ENCODE assay signal across 16 cellular contexts in the genomic region with DNA sequence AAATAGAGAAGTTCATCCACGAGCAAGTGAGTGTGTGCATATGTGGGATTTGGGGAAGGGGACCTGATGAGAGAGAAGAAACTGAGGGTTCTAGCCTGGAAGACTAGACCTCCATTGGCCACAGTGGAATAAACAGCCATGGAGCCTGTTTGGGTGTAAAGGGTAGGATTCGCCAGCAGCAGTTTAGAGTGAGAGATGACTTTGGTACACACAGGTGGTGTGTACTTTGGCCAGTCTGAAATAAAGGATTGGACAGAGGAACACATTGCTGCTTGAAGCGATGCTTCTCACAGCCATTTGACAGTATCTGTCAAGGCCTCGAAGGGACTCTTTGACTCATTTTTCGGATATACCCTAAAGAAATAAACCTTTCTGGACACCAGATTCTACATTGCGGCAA.
"Had no signal": no experiment of that assay in that cellular context is flagged by ENCODE, and none has a peak within 500 bp of the region (broad histone marks: within the 10 kb centered on the region; RNA-seq: fewer than 3 reads in every experiment).

No MANE protein-coding gene starts in this region.

- H3K27me3 Mint-ChIP-seq: activated T-helper 17 cell treated with anti-CD3 and anti-CD28 coated beads, Interleukin-2, amount 50 U/mL, for 72 hours had no signal

- H3K4me3 ChIP-seq: prostate gland, smooth muscle cell, stomach, thoracic aorta had no signal

- H3K4me1 ChIP-seq: foreskin keratinocyte, prostate gland had no signal

- H3K36me3 Mint-ChIP-seq: natural killer cell treated with Interleukin-12 subunit alpha and Interleukin-12 subunit beta and Interleukin-15 and Interleukin-18, amount 100 ng/mL, for 72 hours had no signal

- H3K27ac ChIP-seq: foreskin keratinocyte, prostate gland had no signal

- H3K27ac Mint-ChIP-seq: activated T-helper 17 cell treated with anti-CD3 and anti-CD28 coated beads, Interleukin-2, amount 50 U/mL, for 72 hours; natural killer cell treated with Interleukin-12 subunit alpha and Interleukin-12 subunit beta and Interleukin-15 and Interleukin-18, amount 100 ng/mL, for 72 hours; T-helper 2 cell treated with Interferon-gamma antibody and Interleukin-4, amounts not matched to agents 5 μg/mL and 100 μg/mL, for 36 hours had no signal

- ATAC-seq: activated T-helper 17 cell treated with anti-CD3 and anti-CD28 coated beads, Interleukin-2, amount 50 U/mL, for 72 hours; foreskin keratinocyte; natural killer cell treated with Interleukin-12 subunit alpha and Interleukin-12 subunit beta and Interleukin-15 and Interleukin-18, amount 100 ng/mL, for 72 hours; right cardiac atrium had no signal

- H3K4me3 Mint-ChIP-seq: activated T-helper 17 cell treated with anti-CD3 and anti-CD28 coated beads, Interleukin-2, amount 50 U/mL, for 72 hours; natural killer cell treated with Interleukin-12 subunit alpha and Interleukin-12 subunit beta and Interleukin-15 and Interleukin-18, amount 100 ng/mL, for 72 hours; T-helper 2 cell treated with Interferon-gamma antibody and Interleukin-4, amounts not matched to agents 5 μg/mL and 100 μg/mL, for 36 hours had no signal

- DNase-seq: activated CD4-positive, alpha-beta T cell treated with anti-CD3 and anti-CD28 coated beads for 1 hour; activated CD4-positive, alpha-beta T cell treated with anti-CD3 and anti-CD28 coated beads, Interleukin-2, amount 50 U/mL, for 48 hours; activated naive CD4-positive, alpha-beta T cell treated with Interleukin-2 at 50 U/mL for 16 hours; anterior cingulate cortex; effector CD8-positive, alpha-beta T cell; foreskin keratinocyte; mammary epithelial cell; occipital lobe; right cardiac atrium; stomach had no signal

- H3K36me3 ChIP-seq: prostate gland, stomach, thoracic aorta had no signal

- H3K27me3 ChIP-seq: foreskin keratinocyte, stomach had no signal

- H3K9me3 Mint-ChIP-seq: activated T-helper 17 cell treated with anti-CD3 and anti-CD28 coated beads, Interleukin-2, amount 50 U/mL, for 72 hours; natural killer cell treated with Interleukin-12 subunit alpha and Interleukin-12 subunit beta and Interleukin-15 and Interleukin-18, amount 100 ng/mL, for 72 hours; T-helper 2 cell treated with Interferon-gamma antibody and Interleukin-4, amounts not matched to agents 5 μg/mL and 100 μg/mL, for 36 hours had no signal

- H3K9me3 ChIP-seq: prostate gland, stomach, thoracic aorta had no signal
